ENCODE assay signal across 19 cellular contexts in the genomic region with DNA sequence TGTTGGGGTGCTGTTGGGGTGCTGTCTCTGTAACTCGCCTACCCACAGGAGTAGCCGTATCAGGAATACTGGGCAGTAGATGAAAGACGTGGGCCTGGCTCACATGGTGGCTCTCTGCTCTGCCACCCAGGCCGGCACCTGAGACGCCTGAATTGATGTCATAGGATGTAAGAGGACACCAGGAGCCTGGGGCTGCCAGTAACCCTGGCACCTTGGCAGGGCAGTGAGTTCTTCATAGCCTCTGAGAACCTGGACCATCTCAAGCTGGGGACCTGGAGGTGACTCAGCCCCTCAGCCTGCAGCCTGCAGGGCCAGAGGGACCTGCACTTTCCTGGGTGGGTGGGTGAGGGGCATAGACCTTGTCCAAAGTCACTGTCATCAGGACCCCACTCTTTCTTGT. TPM values are rescaled to one million over a fixed set of nuclear protein-coding genes. Genes with fewer than 3 reads are reported as not detected.
A peak's percentile ranks its signal among the peaks of the same experiment; 100 is the strongest.
DNase-seq lines count a peak whose midpoint lies in the region; ATAC-seq, FAIRE-seq and TF ChIP-seq lines count a peak whose summit lies in the region.
"Had no signal": no experiment of that assay in that cellular context is flagged by ENCODE, and none has a peak within 500 bp of the region (broad histone marks: within the 10 kb centered on the region; RNA-seq: fewer than 3 reads in every experiment).

No MANE protein-coding gene starts in this region.

- TF ChIP-seq POLR2A in A549 (IDR thresholded peaks at IDR 0.05; ENCODE audit: low read length) = no peak

- H3K27me3 ChIP-seq in A673 (replicated peaks; ENCODE audit: insufficient read depth, low read depth, low read length, poor library complexity) = no peaks in the 10 kb centered on the region
- H3K27me3 ChIP-seq: neutrophil, upper lobe of right lung had no signal

- peak in 1 of 2 experiments; percentile 28; a peak in 1 of 5 replicates for TF ChIP-seq EP300 in A549 (IDR thresholded peaks at IDR 0.05)

- CTCF ChIA-PET in A549 (lab: Yijun Ruan, JAX) (interaction anchor here (0.5 to 7.7 kb wide), 16 partner anchors 12 to 483 kb away, joined by 3 to 122 read pairs (median 4); no protein-coding TSS in a partner anchor), A673 (lab: Charles Lee) (no interaction called here)

- peak overlapping the region; percentile 69 for H3K27ac Mint-ChIP-seq in chondrocyte (ENCODE audit: unreplicated experiment)
- H3K27ac Mint-ChIP-seq: activated B cell treated with CpG ODN at 0.5 μM for 24 hours, B cell had no signal

- H3K36me3 ChIP-seq in A673 (ENCODE audit: insufficient read depth, low read length, poor library complexity, severe bottlenecking) = no peaks in the 10 kb centered on the region
- no peaks in the 10 kb centered on the region for H3K36me3 ChIP-seq in mucosa of descending colon (ENCODE audit: low read depth)
- H3K36me3 ChIP-seq: neutrophil, upper lobe of right lung had no signal

- no peak overlapping the region for H3K4me3 ChIP-seq in A549
- H3K4me3 ChIP-seq in A673 (ENCODE audit: low read depth, low read length, poor library complexity, severe bottlenecking) = no peak overlapping the region
- H3K4me3 ChIP-seq in mucosa of descending colon = no peak overlapping the region
- H3K4me3 ChIP-seq: upper lobe of right lung had no signal

- ATAC-seq in A549 (peak; percentile 27 to 35; a peak in 5 of 6 replicates), mucosa of descending colon (no peak)
- ATAC-seq: activated T-helper 17 cell treated with anti-CD3 and anti-CD28 coated beads, Interleukin-2, amount 50 U/mL, for 72 hours had no signal

- 57% methylated on average over 5 of the region's 5 CpGs for WGBS in A549 (ENCODE audit: missing lambda C conversion rate)

- peaks cover 63% of the 10 kb centered on the region for H3K4me1 ChIP-seq in A549
- peaks cover 31% of the 10 kb centered on the region for H3K4me1 ChIP-seq in A673 (ENCODE audit: insufficient read depth, low read length, poor library complexity, severe bottlenecking)
- H3K4me1 ChIP-seq in mucosa of descending colon (ENCODE audit: low read depth) = peaks cover 6% of the 10 kb centered on the region

- TF ChIP-seq RAD21 in A549 (conservative IDR thresholded peaks at IDR 0.05 in 1 of 2, IDR thresholded peaks at IDR 0.05 in 1 of 2) = 0 out of 5 replicates have a peak, but pooled peaks of 1 of the 2 experiments have one; percentile 15

- H3K27me3 Mint-ChIP-seq in chondrocyte (ENCODE audit: low read depth) = no peaks in the 10 kb centered on the region
- H3K27me3 Mint-ChIP-seq: activated T-helper 17 cell treated with anti-CD3 and anti-CD28 coated beads, Interleukin-2, amount 50 U/mL, for 72 hours had no signal

- no peaks in the 10 kb centered on the region for H3K36me3 Mint-ChIP-seq in chondrocyte (ENCODE audit: low read depth)

- H3K4me3 Mint-ChIP-seq in chondrocyte (ENCODE audit: unreplicated experiment) = no peak overlapping the region
- H3K4me3 Mint-ChIP-seq: activated B cell treated with CpG ODN at 0.5 μM for 24 hours; activated T-helper 17 cell treated with anti-CD3 and anti-CD28 coated beads, Interleukin-2, amount 50 U/mL, for 72 hours; B cell had no signal

- H3K27ac ChIP-seq in A549 (peak overlapping the region; percentile 94 to 96), A673 (ENCODE audit: low read depth, low read length, poor library complexity, severe bottlenecking) (peak overlapping the region; percentile 58)
- H3K27ac ChIP-seq: neutrophil, upper lobe of right lung had no signal

- FAIRE-seq in A549 (lab: Jason Lieb, UNC) = no peak

- POLR2A ChIA-PET in A549 (lab: Yijun Ruan, JAX) = interaction anchor here (2.0 kb wide), 1 partner anchor 26 kb away, joined by 13 read pairs; no protein-coding TSS in a partner anchor
- POLR2A ChIA-PET in A673 (lab: Charles Lee; ENCODE audit: low non-redundant PET) = interaction anchor here (0.8 kb wide), 1 partner anchor 141 kb away, joined by 3 read pairs; no protein-coding TSS in a partner anchor

- H3K9me3 ChIP-seq in A549 (no peaks in the 10 kb centered on the region), A673 (ENCODE audit: low read depth, low read length, poor library complexity, severe bottlenecking) (no peaks in the 10 kb centered on the region), mucosa of descending colon (no peaks in the 10 kb centered on the region)
- H3K9me3 ChIP-seq: neutrophil, upper lobe of right lung had no signal

- no peaks in the 10 kb centered on the region for H3K9me3 Mint-ChIP-seq in chondrocyte (ENCODE audit: low read depth)
- H3K9me3 Mint-ChIP-seq: activated B cell treated with CpG ODN at 0.5 μM for 24 hours; activated T-helper 17 cell treated with anti-CD3 and anti-CD28 coated beads, Interleukin-2, amount 50 U/mL, for 72 hours had no signal

- H3K4me1 Mint-ChIP-seq in chondrocyte (ENCODE audit: low read depth) = peaks cover 10% of the 10 kb centered on the region

- BruUV-seq in A673 (replicated peaks; lab: Mats Ljungman, UMichigan) = no TSS peak

- intact Hi-C loops in A673 (cut with micrococcal nuclease; ENCODE audit: unreplicated experiment) = loop anchor here (2.0 kb wide), 3 partner anchors 483 to 611 kb away; partner anchors contain the start of gene PRND
- intact Hi-C loops in mucosa of descending colon (cut with DNase I, micrococcal nuclease) = no loop called here

- DNase-seq in A549 (ENCODE audit: low read depth in 1 of 2, low spot score in 1 of 2) (peak in 1 of 2 experiments; percentile 66), A673 (ENCODE audit: low spot score) (no peak), NCI-H2107 treated with DMSO at 0.1 percent for 48 hours (lab: John Stamatoyannopoulos, UW; ENCODE audit: unreplicated experiment) (peak; percentile 17), chondrocyte (ENCODE audit: low spot score) (no peak), dermis blood vessel endothelial cell (no peak), A172 (ENCODE audit: low spot score) (no peak), mucosa of descending colon (no peak)
- DNase-seq: activated B cell treated with CpG ODN at 0.5 μM for 24 hours, cortex of kidney, HCEC 1CT, left colon, NCI-H2171 treated with DMSO at 0.1 percent for 48 hours, NCI-H774, retina, T-helper 9 cell, upper lobe of right lung had no signal

- TF ChIP-seq CTCF in A549 (IDR thresholded peaks at IDR 0.05) = no peak
- TF ChIP-seq CTCF in A673 (conservative IDR thresholded peaks at IDR 0.05; ENCODE audit: low read depth, low read length) = no peak
- TF ChIP-seq CTCF in chondrocyte (IDR thresholded peaks at IDR 0.05) = no peak
- no peak for TF ChIP-seq CTCF in mucosa of descending colon (IDR thresholded peaks at IDR 0.05)

- H3K4me2 ChIP-seq in A549 = peak overlapping the region; percentile 68

TF ChIP-seq in A549, 52 proteins besides CTCF, POLR2A, EP300 and RAD21:
- no peak for TF ChIP-seq RFX5 (IDR thresholded peaks at IDR 0.05)
- TF ChIP-seq JUN (IDR thresholded peaks at IDR 0.05) = 0 out of 5 replicates have a peak, but pooled peaks of 1 of the 2 experiments have one; percentile 2

RNA-seq across cellular contexts. Expression of gene SMOX, which starts 39.0 kb away (rescaled TPM):
- 67.4 and 111 TPM in 2 replicates for polyA plus RNA-seq in A549 (2011; rRNA removed)
- 143 and 175 TPM in 2 replicates for polyA plus RNA-seq in A549 (2012; cell fraction: cytosol; rRNA removed)
- 251 and 331 TPM in 2 replicates for polyA plus RNA-seq in A549 (2012; cell fraction: nucleus; rRNA removed)
- polyA plus RNA-seq in A549 (2017; fragmentation: RNase III; extraction: RNeasy Plus Mini Kit Qiagen cat#74134 plus additional on column Dnase treatment) = 118 to 139 TPM (median 131 TPM) in 3 replicates
- 35.4 and 69.5 TPM in 2 replicates for polyA minus RNA-seq in A549 (2011; rRNA and poly(A)+ RNA removed)
- 21.8 and 22.1 TPM in 2 replicates for total RNA-seq in A673 (2021)
- 5.9 to 17.2 TPM (median 16.2 TPM) in 3 replicates for total RNA-seq in chondrocyte
- 13.1 and 23.5 TPM in 2 replicates for total RNA-seq in dermis blood vessel endothelial cell
- 10.2 and 13.8 TPM in 2 replicates for total RNA-seq in A172 (2014; rRNA removed; shearing (Covaris generic))
- total RNA-seq in mucosa of descending colon = 10 to 100 TPM in 1 of 3 donors, 1 to 10 TPM in 2; 2.0 to 10.8 (median 4.5) TPM
- total RNA-seq: activated B cell treated with CpG ODN at 0.5 μM for 24 hours, B cell had no signal
